Comparison of ENCODE assay signal across 1 cellular context in genomic region chr5:139694556-139695182, GRCh38.
TF ChIP-seq lines count a peak whose summit lies in the region.

No MANE protein-coding gene starts in this region.

TF ChIP-seq in SK-N-SH treated with all-trans-retinoic acid at 6 μM for 48 hours, 23 proteins besides CTCF, POLR2A, EP300 and RAD21 (continued from another document):
- no peak for TF ChIP-seq CREB5 (CRISPR knock-in tag; IDR thresholded peaks at IDR 0.05; ENCODE audit: low read depth)
- no peak for TF ChIP-seq ZNF565 (CRISPR knock-in tag; conservative IDR thresholded peaks at IDR 0.05; ENCODE audit: low read depth)
- no peak for TF ChIP-seq POU6F1 (CRISPR knock-in tag; IDR thresholded peaks at IDR 0.05; ENCODE audit: borderline replicate concordance, low read depth)
- no peak for TF ChIP-seq BACH2 (CRISPR knock-in tag; IDR thresholded peaks at IDR 0.05; ENCODE audit: borderline replicate concordance)
- no peak for TF ChIP-seq ZNF70 (CRISPR knock-in tag; IDR thresholded peaks at IDR 0.05)
- TF ChIP-seq PATZ1 (CRISPR knock-in tag; IDR thresholded peaks at IDR 0.05; ENCODE audit: borderline replicate concordance), result no peak
